1 cellular context compared by ENCODE assay signal in the genomic region with DNA sequence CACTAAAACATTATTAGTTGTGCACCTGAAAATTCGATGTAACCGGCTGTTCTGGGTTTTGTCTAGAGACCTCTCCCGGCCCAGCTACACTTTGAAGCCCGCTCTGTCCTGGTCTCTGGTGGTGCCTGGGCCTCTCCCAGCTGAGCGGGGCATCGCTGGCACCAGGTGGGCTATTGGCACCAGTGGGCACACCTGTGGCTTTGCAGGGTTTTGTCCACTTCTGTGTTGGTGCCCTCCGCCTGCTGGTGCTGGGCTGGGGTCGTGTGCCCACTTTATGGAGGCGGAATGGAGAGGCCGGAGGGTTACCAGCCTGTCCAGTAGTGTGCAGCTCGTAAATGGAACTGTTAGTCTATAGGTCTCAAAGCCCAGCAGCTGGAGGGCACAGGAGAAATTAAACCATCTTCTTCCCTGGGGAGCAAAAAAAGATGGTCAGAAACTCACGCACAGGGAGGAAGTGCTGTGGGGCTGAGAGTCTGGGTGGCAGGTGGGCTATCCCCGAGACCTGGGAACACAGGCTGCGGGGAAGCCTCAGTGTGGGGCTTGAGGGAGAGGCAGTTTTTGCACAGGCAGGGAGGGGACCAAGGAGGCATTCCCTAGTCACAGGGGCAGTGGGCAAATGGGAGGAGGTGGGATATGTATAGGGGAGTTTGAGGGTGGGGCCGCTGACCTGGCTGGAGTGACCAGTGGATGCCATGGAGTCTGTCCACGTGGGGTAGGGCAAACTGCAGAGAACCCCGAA.
TF ChIP-seq lines count a peak whose summit lies in the region.

No MANE protein-coding gene starts in this region.

TF ChIP-seq in HepG2, 621 proteins besides CTCF, POLR2A, EP300 and RAD21 (continued from another document):
- TF ChIP-seq, protein P1, sequence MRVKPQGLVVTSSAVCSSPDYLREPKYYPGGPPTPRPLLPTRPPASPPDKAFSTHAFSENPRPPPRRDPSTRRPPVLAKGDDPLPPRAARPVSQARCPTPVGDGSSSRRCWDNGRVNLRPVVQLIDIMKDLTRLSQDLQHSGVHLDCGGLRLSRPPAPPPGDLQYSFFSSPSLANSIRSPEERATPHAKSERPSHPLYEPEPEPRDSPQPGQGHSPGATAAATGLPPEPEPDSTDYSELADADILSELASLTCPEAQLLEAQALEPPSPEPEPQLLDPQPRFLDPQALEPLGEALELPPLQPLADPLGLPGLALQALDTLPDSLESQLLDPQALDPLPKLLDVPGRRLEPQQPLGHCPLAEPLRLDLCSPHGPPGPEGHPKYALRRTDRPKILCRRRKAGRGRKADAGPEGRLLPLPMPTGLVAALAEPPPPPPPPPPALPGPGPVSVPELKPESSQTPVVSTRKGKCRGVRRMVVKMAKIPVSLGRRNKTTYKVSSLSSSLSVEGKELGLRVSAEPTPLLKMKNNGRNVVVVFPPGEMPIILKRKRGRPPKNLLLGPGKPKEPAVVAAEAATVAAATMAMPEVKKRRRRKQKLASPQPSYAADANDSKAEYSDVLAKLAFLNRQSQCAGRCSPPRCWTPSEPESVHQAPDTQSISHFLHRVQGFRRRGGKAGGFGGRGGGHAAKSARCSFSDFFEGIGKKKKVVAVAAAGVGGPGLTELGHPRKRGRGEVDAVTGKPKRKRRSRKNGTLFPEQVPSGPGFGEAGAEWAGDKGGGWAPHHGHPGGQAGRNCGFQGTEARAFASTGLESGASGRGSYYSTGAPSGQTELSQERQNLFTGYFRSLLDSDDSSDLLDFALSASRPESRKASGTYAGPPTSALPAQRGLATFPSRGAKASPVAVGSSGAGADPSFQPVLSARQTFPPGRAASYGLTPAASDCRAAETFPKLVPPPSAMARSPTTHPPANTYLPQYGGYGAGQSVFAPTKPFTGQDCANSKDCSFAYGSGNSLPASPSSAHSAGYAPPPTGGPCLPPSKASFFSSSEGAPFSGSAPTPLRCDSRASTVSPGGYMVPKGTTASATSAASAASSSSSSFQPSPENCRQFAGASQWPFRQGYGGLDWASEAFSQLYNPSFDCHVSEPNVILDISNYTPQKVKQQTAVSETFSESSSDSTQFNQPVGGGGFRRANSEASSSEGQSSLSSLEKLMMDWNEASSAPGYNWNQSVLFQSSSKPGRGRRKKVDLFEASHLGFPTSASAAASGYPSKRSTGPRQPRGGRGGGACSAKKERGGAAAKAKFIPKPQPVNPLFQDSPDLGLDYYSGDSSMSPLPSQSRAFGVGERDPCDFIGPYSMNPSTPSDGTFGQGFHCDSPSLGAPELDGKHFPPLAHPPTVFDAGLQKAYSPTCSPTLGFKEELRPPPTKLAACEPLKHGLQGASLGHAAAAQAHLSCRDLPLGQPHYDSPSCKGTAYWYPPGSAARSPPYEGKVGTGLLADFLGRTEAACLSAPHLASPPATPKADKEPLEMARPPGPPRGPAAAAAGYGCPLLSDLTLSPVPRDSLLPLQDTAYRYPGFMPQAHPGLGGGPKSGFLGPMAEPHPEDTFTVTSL (CRISPR knock-in tag; IDR thresholded peaks at IDR 0.05; ENCODE audit: borderline replicate concordance), result no peak
- no peak for TF ChIP-seq FOXK2 (IDR thresholded peaks at IDR 0.05)
- TF ChIP-seq, protein P2, sequence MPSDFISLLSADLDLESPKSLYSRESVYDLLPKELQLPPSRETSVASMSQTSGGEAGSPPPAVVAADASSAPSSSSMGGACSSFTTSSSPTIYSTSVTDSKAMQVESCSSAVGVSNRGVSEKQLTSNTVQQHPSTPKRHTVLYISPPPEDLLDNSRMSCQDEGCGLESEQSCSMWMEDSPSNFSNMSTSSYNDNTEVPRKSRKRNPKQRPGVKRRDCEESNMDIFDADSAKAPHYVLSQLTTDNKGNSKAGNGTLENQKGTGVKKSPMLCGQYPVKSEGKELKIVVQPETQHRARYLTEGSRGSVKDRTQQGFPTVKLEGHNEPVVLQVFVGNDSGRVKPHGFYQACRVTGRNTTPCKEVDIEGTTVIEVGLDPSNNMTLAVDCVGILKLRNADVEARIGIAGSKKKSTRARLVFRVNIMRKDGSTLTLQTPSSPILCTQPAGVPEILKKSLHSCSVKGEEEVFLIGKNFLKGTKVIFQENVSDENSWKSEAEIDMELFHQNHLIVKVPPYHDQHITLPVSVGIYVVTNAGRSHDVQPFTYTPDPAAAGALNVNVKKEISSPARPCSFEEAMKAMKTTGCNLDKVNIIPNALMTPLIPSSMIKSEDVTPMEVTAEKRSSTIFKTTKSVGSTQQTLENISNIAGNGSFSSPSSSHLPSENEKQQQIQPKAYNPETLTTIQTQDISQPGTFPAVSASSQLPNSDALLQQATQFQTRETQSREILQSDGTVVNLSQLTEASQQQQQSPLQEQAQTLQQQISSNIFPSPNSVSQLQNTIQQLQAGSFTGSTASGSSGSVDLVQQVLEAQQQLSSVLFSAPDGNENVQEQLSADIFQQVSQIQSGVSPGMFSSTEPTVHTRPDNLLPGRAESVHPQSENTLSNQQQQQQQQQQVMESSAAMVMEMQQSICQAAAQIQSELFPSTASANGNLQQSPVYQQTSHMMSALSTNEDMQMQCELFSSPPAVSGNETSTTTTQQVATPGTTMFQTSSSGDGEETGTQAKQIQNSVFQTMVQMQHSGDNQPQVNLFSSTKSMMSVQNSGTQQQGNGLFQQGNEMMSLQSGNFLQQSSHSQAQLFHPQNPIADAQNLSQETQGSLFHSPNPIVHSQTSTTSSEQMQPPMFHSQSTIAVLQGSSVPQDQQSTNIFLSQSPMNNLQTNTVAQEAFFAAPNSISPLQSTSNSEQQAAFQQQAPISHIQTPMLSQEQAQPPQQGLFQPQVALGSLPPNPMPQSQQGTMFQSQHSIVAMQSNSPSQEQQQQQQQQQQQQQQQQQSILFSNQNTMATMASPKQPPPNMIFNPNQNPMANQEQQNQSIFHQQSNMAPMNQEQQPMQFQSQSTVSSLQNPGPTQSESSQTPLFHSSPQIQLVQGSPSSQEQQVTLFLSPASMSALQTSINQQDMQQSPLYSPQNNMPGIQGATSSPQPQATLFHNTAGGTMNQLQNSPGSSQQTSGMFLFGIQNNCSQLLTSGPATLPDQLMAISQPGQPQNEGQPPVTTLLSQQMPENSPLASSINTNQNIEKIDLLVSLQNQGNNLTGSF (CRISPR knock-in tag; IDR thresholded peaks at IDR 0.05), result 0 out of 2 replicates have a peak, but pooled peaks have one; percentile 20
- TF ChIP-seq, protein P3, sequence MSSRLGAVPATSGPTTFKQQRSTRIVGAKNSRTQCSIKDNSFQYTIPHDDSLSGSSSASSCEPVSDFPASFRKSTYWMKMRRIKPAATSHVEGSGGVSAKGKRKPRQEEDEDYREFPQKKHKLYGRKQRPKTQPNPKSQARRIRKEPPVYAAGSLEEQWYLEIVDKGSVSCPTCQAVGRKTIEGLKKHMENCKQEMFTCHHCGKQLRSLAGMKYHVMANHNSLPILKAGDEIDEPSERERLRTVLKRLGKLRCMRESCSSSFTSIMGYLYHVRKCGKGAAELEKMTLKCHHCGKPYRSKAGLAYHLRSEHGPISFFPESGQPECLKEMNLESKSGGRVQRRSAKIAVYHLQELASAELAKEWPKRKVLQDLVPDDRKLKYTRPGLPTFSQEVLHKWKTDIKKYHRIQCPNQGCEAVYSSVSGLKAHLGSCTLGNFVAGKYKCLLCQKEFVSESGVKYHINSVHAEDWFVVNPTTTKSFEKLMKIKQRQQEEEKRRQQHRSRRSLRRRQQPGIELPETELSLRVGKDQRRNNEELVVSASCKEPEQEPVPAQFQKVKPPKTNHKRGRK (CRISPR knock-in tag; IDR thresholded peaks at IDR 0.05), result 0 out of 2 replicates have a peak, but pooled peaks have one; percentile 50
